In the genomic region with DNA sequence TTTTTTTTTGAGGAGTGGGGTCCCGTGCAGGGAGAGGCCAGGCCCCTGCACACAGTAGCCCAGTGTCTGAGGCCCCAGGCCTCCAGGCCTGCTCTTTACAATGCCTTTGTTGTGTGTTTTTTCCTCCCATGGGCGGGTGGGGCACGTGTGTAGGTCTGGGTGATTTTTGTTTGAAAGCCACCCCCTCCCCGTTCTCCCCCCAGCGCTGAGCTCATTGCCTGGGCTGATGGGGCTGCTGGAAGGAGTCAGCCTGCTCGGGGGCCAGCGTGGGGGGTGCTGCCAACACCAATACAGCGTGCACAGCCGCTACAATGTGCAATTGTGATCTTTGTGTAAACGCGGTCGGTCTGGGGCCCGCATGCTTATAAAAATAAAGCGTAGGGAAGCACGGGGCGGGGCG, we compare ENCODE assay signal across 27 cellular contexts.
A peak's percentile ranks its signal among the peaks of the same experiment; 100 is the strongest.
DNase-seq lines count a peak whose midpoint lies in the region; ATAC-seq, FAIRE-seq and TF ChIP-seq lines count a peak whose summit lies in the region.
"Had no signal": no experiment of that assay in that cellular context is flagged by ENCODE, and none has a peak within 500 bp of the region (broad histone marks: within the 10 kb centered on the region; RNA-seq: fewer than 3 reads in every experiment).

No MANE protein-coding gene starts in this region.

- H3K27me3 Mint-ChIP-seq in CD8-positive, alpha-beta T cell (ENCODE audit: low read depth) = peaks cover 2% of the 10 kb centered on the region

- TF ChIP-seq CTCF in prostate gland (IDR thresholded peaks at IDR 0.05) = no peak
- TF ChIP-seq CTCF in CD8-positive, alpha-beta T cell (IDR thresholded peaks at IDR 0.05) = no peak

- no peaks in the 10 kb centered on the region for H3K36me3 ChIP-seq in prostate gland
- no peaks in the 10 kb centered on the region for H3K36me3 ChIP-seq in CD8-positive, alpha-beta T cell (ENCODE audit: insufficient read depth, low read length)

- FAIRE-seq in H54 (lab: Jason Lieb, UNC) = no peak
- FAIRE-seq: GM19239, keratinocyte had no signal

- no peak overlapping the region for H3K4me3 Mint-ChIP-seq in CD8-positive, alpha-beta T cell
- H3K4me3 Mint-ChIP-seq: activated naive CD8-positive, alpha-beta T cell treated with anti-CD3 and anti-CD28 coated beads, Interleukin-2, amount 50 U/mL, for 24 hours; CD4-positive, alpha-beta T cell; H9; nephron progenitor cell had no signal

- no peaks in the 10 kb centered on the region for H3K4me1 ChIP-seq in prostate gland (replicated peaks)
- no peaks in the 10 kb centered on the region for H3K4me1 ChIP-seq in CD8-positive, alpha-beta T cell (ENCODE audit: insufficient read depth, low read length)
- H3K4me1 ChIP-seq: heart left ventricle had no signal

- no peaks in the 10 kb centered on the region for H3K9me3 Mint-ChIP-seq in CD8-positive, alpha-beta T cell
- H3K9me3 Mint-ChIP-seq: activated naive CD8-positive, alpha-beta T cell treated with anti-CD3 and anti-CD28 coated beads, Interleukin-2, amount 50 U/mL, for 24 hours; CD4-positive, alpha-beta T cell; H9; nephron progenitor cell had no signal

- no peak overlapping the region for H3K27ac Mint-ChIP-seq in CD8-positive, alpha-beta T cell
- H3K27ac Mint-ChIP-seq: activated naive CD8-positive, alpha-beta T cell treated with anti-CD3 and anti-CD28 coated beads, Interleukin-2, amount 50 U/mL, for 24 hours; CD4-positive, alpha-beta T cell; nephron progenitor cell had no signal

- POLR2A ChIA-PET in CD8-positive, alpha-beta T cell (lab: Charles Lee) = no interaction called here

- peak; percentile 71 for DNase-seq in COLO829 (ENCODE audit: low spot score)
- DNase-seq in caudate nucleus (lab: John Stamatoyannopoulos, UW) = peak in 60 of 61 donors; percentile 6 to 96 (median 88)
- no peak for DNase-seq in left colon
- peak; percentile 8 for DNase-seq in prostate gland (ENCODE audit: low spot score)
- no peak for DNase-seq in H54 (ENCODE audit: insufficient read length, low spot score)
- DNase-seq in CD8-positive, alpha-beta T cell = no peak
- DNase-seq: activated naive CD8-positive, alpha-beta T cell treated with anti-CD3 and anti-CD28 coated beads, Interleukin-2, amount 50 U/mL, for 24 hours; CD4-positive, alpha-beta T cell; DND-41; effector CD8-positive, alpha-beta T cell; H9; heart left ventricle; KG1; mesenchymal stem cell; MV-4-11; NCI-H2081; NCI-H510A treated with DMSO at 0.1 percent for 48 hours; nephron progenitor cell; SHP77 treated with DMSO at 0.1 percent for 48 hours; sigmoid colon; stimulated activated naive CD4-positive, alpha-beta T cell treated with Interleukin-2 at 50 U/mL for 16 hours; T-helper 9 cell had no signal

- no peak overlapping the region for H3K4me3 ChIP-seq in prostate gland
- H3K4me3 ChIP-seq in CD8-positive, alpha-beta T cell (ENCODE audit: low read depth, low read length) = no peak overlapping the region
- H3K4me3 ChIP-seq: heart left ventricle, sigmoid colon had no signal

- WGBS in prostate gland = 34% methylated on average over 17 of the region's 17 CpGs

- ATAC-seq in left colon (peak; percentile 30), GM18505 (IDR thresholded peaks at IDR 0.05; ENCODE audit: unreplicated experiment) (no peak), HG03135 (IDR thresholded peaks at IDR 0.05; ENCODE audit: unreplicated experiment) (no peak)
- no peak for ATAC-seq in CD8-positive, alpha-beta T cell
- ATAC-seq: activated CD4-positive, CD25-positive, alpha-beta regulatory T cell treated with anti-CD3 and anti-CD28 coated beads, Interleukin-2, amount 50 U/mL, for 24 hours; activated naive CD8-positive, alpha-beta T cell treated with anti-CD3 and anti-CD28 coated beads, Interleukin-2, amount 50 U/mL, for 24 hours had no signal

- no peaks in the 10 kb centered on the region for H3K9me3 ChIP-seq in prostate gland
- no peaks in the 10 kb centered on the region for H3K9me3 ChIP-seq in CD8-positive, alpha-beta T cell (ENCODE audit: low read length)
- H3K9me3 ChIP-seq: heart left ventricle, sigmoid colon had no signal

- H3K36me3 Mint-ChIP-seq in CD8-positive, alpha-beta T cell = no peaks in the 10 kb centered on the region

- intact Hi-C loops in left colon (cut with DNase I, micrococcal nuclease) (no loop called here), prostate gland (cut with DNase I) (no loop called here)
- intact Hi-C loops in CD8-positive, alpha-beta T cell (cut with DNase I, micrococcal nuclease) = no loop called here

- H3K27me3 ChIP-seq in prostate gland (replicated peaks; ENCODE audit: insufficient read depth) = no peaks in the 10 kb centered on the region
- no peaks in the 10 kb centered on the region for H3K27me3 ChIP-seq in CD8-positive, alpha-beta T cell (ENCODE audit: insufficient read depth, low read length)
- H3K27me3 ChIP-seq: heart left ventricle, sigmoid colon had no signal

- H3K4me1 Mint-ChIP-seq in CD8-positive, alpha-beta T cell (ENCODE audit: low read depth) = no peaks in the 10 kb centered on the region
- H3K4me1 Mint-ChIP-seq: activated naive CD8-positive, alpha-beta T cell treated with anti-CD3 and anti-CD28 coated beads, Interleukin-2, amount 50 U/mL, for 24 hours had no signal

- CTCF ChIA-PET in CD8-positive, alpha-beta T cell (lab: Charles Lee) = no interaction called here

- H3K27ac ChIP-seq in caudate nucleus (ENCODE audit: low read depth, low read length) = peak overlapping the region; percentile 98
- H3K27ac ChIP-seq in prostate gland = no peak overlapping the region
- no peak overlapping the region for H3K27ac ChIP-seq in CD8-positive, alpha-beta T cell (ENCODE audit: low read depth, low read length)
- H3K27ac ChIP-seq: heart left ventricle, sigmoid colon had no signal

- TF ChIP-seq POLR2A in prostate gland (IDR thresholded peaks at IDR 0.05) = no peak
- TF ChIP-seq POLR2A in H54 (IDR thresholded peaks at IDR 0.05; ENCODE audit: low read depth, low read length) = no peak
- TF ChIP-seq POLR2A in GM18505 (IDR thresholded peaks at IDR 0.05; ENCODE audit: borderline replicate concordance, extremely low read depth, insufficient read depth, insufficient read length) = no peak

Comparison
In these comparisons a context has a peak if more than half of its experiments do, and no peak if none do; other contexts are left out.
1. DNase-seq: peak in COLO829 (single experiment), caudate nucleus (60 of 61) and prostate gland (single experiment); none in left colon (0 of 2), H54 (single experiment) and CD8-positive, alpha-beta T cell (0 of 7).